ENCODE assay signal across 2 cellular contexts in the genomic region with DNA sequence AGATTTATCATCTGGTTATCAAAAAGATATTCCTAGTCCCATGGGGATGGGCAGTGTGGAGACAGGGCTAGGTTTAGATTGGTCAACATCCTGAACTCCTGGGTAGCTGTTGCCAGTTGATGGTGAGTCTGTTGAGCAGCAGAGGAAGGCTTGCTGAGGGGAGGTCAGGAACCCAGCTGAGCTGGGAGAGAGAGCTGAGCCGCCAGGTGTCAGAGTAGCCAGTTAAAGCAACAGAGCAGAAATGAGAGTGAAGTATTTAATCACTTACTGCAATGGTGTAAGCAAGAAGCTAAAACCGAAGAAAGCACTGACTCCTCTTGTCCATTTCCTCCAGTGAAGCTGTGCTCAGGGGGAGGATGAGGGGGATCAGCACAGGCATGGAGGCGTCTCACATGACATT.
TF ChIP-seq lines count a peak whose summit lies in the region.

No MANE protein-coding gene starts in this region.

TF ChIP-seq in GM23338, 12 proteins besides CTCF, POLR2A, EP300 and RAD21:
- TF ChIP-seq CREB1 (CRISPR knock-in tag; IDR thresholded peaks at IDR 0.05; ENCODE audit: low read depth): no peak
- no peak for TF ChIP-seq ZNF331 (CRISPR knock-in tag; IDR thresholded peaks at IDR 0.05; ENCODE audit: low read depth)
- no peak for TF ChIP-seq POLR2AphosphoS5 (IDR thresholded peaks at IDR 0.05; ENCODE audit: low read depth)
- TF ChIP-seq JUNB (IDR thresholded peaks at IDR 0.05; ENCODE audit: unreplicated experiment): no peak
- TF ChIP-seq, protein P1, sequence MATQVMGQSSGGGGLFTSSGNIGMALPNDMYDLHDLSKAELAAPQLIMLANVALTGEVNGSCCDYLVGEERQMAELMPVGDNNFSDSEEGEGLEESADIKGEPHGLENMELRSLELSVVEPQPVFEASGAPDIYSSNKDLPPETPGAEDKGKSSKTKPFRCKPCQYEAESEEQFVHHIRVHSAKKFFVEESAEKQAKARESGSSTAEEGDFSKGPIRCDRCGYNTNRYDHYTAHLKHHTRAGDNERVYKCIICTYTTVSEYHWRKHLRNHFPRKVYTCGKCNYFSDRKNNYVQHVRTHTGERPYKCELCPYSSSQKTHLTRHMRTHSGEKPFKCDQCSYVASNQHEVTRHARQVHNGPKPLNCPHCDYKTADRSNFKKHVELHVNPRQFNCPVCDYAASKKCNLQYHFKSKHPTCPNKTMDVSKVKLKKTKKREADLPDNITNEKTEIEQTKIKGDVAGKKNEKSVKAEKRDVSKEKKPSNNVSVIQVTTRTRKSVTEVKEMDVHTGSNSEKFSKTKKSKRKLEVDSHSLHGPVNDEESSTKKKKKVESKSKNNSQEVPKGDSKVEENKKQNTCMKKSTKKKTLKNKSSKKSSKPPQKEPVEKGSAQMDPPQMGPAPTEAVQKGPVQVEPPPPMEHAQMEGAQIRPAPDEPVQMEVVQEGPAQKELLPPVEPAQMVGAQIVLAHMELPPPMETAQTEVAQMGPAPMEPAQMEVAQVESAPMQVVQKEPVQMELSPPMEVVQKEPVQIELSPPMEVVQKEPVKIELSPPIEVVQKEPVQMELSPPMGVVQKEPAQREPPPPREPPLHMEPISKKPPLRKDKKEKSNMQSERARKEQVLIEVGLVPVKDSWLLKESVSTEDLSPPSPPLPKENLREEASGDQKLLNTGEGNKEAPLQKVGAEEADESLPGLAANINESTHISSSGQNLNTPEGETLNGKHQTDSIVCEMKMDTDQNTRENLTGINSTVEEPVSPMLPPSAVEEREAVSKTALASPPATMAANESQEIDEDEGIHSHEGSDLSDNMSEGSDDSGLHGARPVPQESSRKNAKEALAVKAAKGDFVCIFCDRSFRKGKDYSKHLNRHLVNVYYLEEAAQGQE (IDR thresholded peaks at IDR 0.05; ENCODE audit: unreplicated experiment): no peak
- no peak for TF ChIP-seq NANOG (IDR thresholded peaks at IDR 0.05; ENCODE audit: borderline replicate concordance)
TF ChIP-seq in GM23338: peak in this region for 0.

TF ChIP-seq in H1, 55 proteins besides CTCF, POLR2A, EP300 and RAD21:
- TF ChIP-seq KDM4A (IDR thresholded peaks at IDR 0.05; ENCODE audit: low read depth, low read length, severe bottlenecking): no peak
- TF ChIP-seq ATF2 (IDR thresholded peaks at IDR 0.05; ENCODE audit: low read length): no peak
- TF ChIP-seq MAFK (IDR thresholded peaks at IDR 0.05; ENCODE audit: low read depth, low read length): no peak
- no peak for TF ChIP-seq TBP (IDR thresholded peaks at IDR 0.05; ENCODE audit: low read depth, low read length)
- no peak for TF ChIP-seq SUZ12 (IDR thresholded peaks at IDR 0.05; ENCODE audit: low read length)
- TF ChIP-seq POLR2AphosphoS5 (IDR thresholded peaks at IDR 0.05; ENCODE audit: low read depth, low read length): no peak
- TF ChIP-seq TAF1 (IDR thresholded peaks at IDR 0.05; ENCODE audit: low read depth, low read length): no peak
- TF ChIP-seq EGR1 (IDR thresholded peaks at IDR 0.05; ENCODE audit: borderline replicate concordance, low read depth, low read length): no peak
- no peak for TF ChIP-seq CHD1 (IDR thresholded peaks at IDR 0.05; ENCODE audit: low read depth, low read length)
- TF ChIP-seq BACH1 (IDR thresholded peaks at IDR 0.05; ENCODE audit: low read length): no peak
- TF ChIP-seq SIRT6 (IDR thresholded peaks at IDR 0.05; ENCODE audit: low read length): no peak
- no peak for TF ChIP-seq POU5F1 (IDR thresholded peaks at IDR 0.05; ENCODE audit: low read depth, low read length)
- TF ChIP-seq, protein P2, sequence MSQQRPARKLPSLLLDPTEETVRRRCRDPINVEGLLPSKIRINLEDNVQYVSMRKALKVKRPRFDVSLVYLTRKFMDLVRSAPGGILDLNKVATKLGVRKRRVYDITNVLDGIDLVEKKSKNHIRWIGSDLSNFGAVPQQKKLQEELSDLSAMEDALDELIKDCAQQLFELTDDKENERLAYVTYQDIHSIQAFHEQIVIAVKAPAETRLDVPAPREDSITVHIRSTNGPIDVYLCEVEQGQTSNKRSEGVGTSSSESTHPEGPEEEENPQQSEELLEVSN (IDR thresholded peaks at IDR 0.05): no peak
- TF ChIP-seq RFX5 (IDR thresholded peaks at IDR 0.05; ENCODE audit: borderline replicate concordance, low read depth, low read length): no peak
- no peak for TF ChIP-seq SIX5 (IDR thresholded peaks at IDR 0.05; ENCODE audit: low read depth, low read length)
- TF ChIP-seq BCL11A (IDR thresholded peaks at IDR 0.05; ENCODE audit: low read depth in 2 of 2, low read length in 2 of 2): no peak
- no peak for TF ChIP-seq CHD2 (IDR thresholded peaks at IDR 0.05; ENCODE audit: low read length)
- TF ChIP-seq CBX5 (IDR thresholded peaks at IDR 0.05; ENCODE audit: low read depth, low read length): no peak
- TF ChIP-seq NRF1 (IDR thresholded peaks at IDR 0.05; ENCODE audit: low read depth, low read length): no peak
TF ChIP-seq in H1: peak in this region for 0.
